Comparison of ENCODE assay signal across 8 cellular contexts in genomic region chr20:19583532-19584175, GRCh38.
DNase-seq lines count a peak whose midpoint lies in the region; ATAC-seq and TF ChIP-seq lines count a peak whose summit lies in the region.

No MANE protein-coding gene starts in this region.

- H3K36me3 ChIP-seq in WERI-Rb-1, result no peaks in the 10 kb centered on the region
- peaks cover 0 to 5% (median 0%) of the 10 kb centered on the region in 4 donors for H3K36me3 ChIP-seq in esophagus muscularis mucosa
- H3K36me3 ChIP-seq in thoracic aorta, result no peaks in the 10 kb centered on the region

- intact Hi-C loops in esophagus muscularis mucosa (cut with DNase I), result loop anchor here (2.0 kb wide), 1 partner anchor 377 kb away; no protein-coding TSS in a partner anchor

- H3K4me3 ChIP-seq in AG10803 (ENCODE audit: low read length) (no peak overlapping the region), WERI-Rb-1 (ENCODE audit: low read depth, low read length) (no peak overlapping the region), esophagus muscularis mucosa (no peak overlapping the region), thoracic aorta (no peak overlapping the region)

- WGBS in esophagus muscularis mucosa, result 69% methylated on average over 10 of the region's 12 CpGs

- H3K27ac ChIP-seq in WERI-Rb-1 (no peak overlapping the region), esophagus muscularis mucosa (replicated peaks in 1 of 4) (no peak overlapping the region), thoracic aorta (no peak overlapping the region)

- peaks cover 0 to 4% (median 2%) of the 10 kb centered on the region in 4 donors for H3K4me1 ChIP-seq in esophagus muscularis mucosa
- peaks cover 0 to under 1% of the 10 kb centered on the region in 2 donors for H3K4me1 ChIP-seq in thoracic aorta (ENCODE audit: control insufficient read depth in 1 of 2, low read depth in 2 of 2)

- H3K9me3 ChIP-seq in WERI-Rb-1 (ENCODE audit: severe bottlenecking), result no peaks in the 10 kb centered on the region
- no peaks in the 10 kb centered on the region for H3K9me3 ChIP-seq in esophagus muscularis mucosa
- no peaks in the 10 kb centered on the region for H3K9me3 ChIP-seq in thoracic aorta

- H3K27me3 ChIP-seq in WERI-Rb-1 (ENCODE audit: insufficient read depth, low read depth, severe bottlenecking) (peaks cover 95% of the 10 kb centered on the region), esophagus muscularis mucosa (no peaks in the 10 kb centered on the region), thoracic aorta (replicated peaks; ENCODE audit: insufficient read depth) (no peaks in the 10 kb centered on the region)

- ATAC-seq in GM18519 (IDR thresholded peaks at IDR 0.05; ENCODE audit: low FRiP score, unreplicated experiment) (peak; percentile 49), thoracic aorta (ENCODE audit: insufficient number of reproducible peaks, low FRiP score, low read depth) (no peak), GM21717 (IDR thresholded peaks at IDR 0.05; ENCODE audit: unreplicated experiment) (no peak)

- DNase-seq in AG10803 (ENCODE audit: low read depth) (peak; percentile 59), NCI-H1105 (lab: John Stamatoyannopoulos, UW) (peak; percentile 47), WERI-Rb-1 (peak; percentile 71), esophagus muscularis mucosa (ENCODE audit: extremely low spot score) (no peak), myocyte (ENCODE audit: low read depth) (peak; percentile 64), thoracic aorta (ENCODE audit: low spot score) (peak; percentile 7)

- TF ChIP-seq POLR2A in esophagus muscularis mucosa (IDR thresholded peaks at IDR 0.05; ENCODE audit: low read depth), result no peak

- TF ChIP-seq CTCF in AG10803 (conservative IDR thresholded peaks at IDR 0.05; ENCODE audit: low read length) (peak; percentile 95), WERI-Rb-1 (IDR thresholded peaks at IDR 0.05; ENCODE audit: low read depth, low read length) (peak; percentile 83), esophagus muscularis mucosa (IDR thresholded peaks at IDR 0.05) (peak; percentile 81 to 86 (median 83)), thoracic aorta (IDR thresholded peaks at IDR 0.05) (peak; percentile 86)

- no peak for TF ChIP-seq EP300 in esophagus muscularis mucosa (IDR thresholded peaks at IDR 0.05)
